In genomic region chr4:101853691-101854090, GRCh38 we compare ENCODE assay signal across 29 cellular contexts.
DNase-seq lines count a peak whose midpoint lies in the region; ATAC-seq and TF ChIP-seq lines count a peak whose summit lies in the region.
"Had no signal": no experiment of that assay in that cellular context is flagged by ENCODE, and none has a peak within 500 bp of the region (broad histone marks: within the 10 kb centered on the region; RNA-seq: fewer than 3 reads in every experiment).

No MANE protein-coding gene starts in this region.

- H2BK12ac ChIP-seq in trophoblast cell (ENCODE audit: low read length): no peak overlapping the region

- H3F3A ChIP-seq in GM23248 (ENCODE audit: insufficient read depth): no peaks in the 10 kb centered on the region

- no peak overlapping the region for H4K91ac ChIP-seq in trophoblast cell (ENCODE audit: low read depth, low read length)

- H3K36me3 Mint-ChIP-seq in type B pancreatic cell (no peaks in the 10 kb centered on the region), natural killer cell (no peaks in the 10 kb centered on the region)

- H3K79me2 ChIP-seq in GM23248 (ENCODE audit: insufficient read depth): no peaks in the 10 kb centered on the region
- no peaks in the 10 kb centered on the region for H3K79me2 ChIP-seq in trophoblast cell (ENCODE audit: control insufficient read depth, insufficient read depth, low read length, poor library complexity)

- H3K9ac ChIP-seq in GM23248 (no peak overlapping the region), trophoblast cell (ENCODE audit: low read length) (no peak overlapping the region)

- H3K9me3 Mint-ChIP-seq in type B pancreatic cell (no peaks in the 10 kb centered on the region), natural killer cell (peaks cover 0 to 2% of the 10 kb centered on the region in 2 donors)
- H3K9me3 Mint-ChIP-seq: activated CD4-positive, alpha-beta T cell treated with anti-CD3 and anti-CD28 coated beads, Interleukin-2, amount 10 ng/mL, durations not matched to agents 24 days and 14 days; nephron progenitor cell had no signal

- H2BK120ac ChIP-seq in trophoblast cell (ENCODE audit: insufficient read depth, low read length, poor library complexity): no peak overlapping the region

- H3K4me1 ChIP-seq in GM23248 (ENCODE audit: insufficient read depth) (no peaks in the 10 kb centered on the region), trophoblast cell (ENCODE audit: control insufficient read depth in 1 of 2, insufficient read depth in 2 of 2, low read length in 2 of 2) (no peaks in the 10 kb centered on the region)
- H3K4me1 ChIP-seq: stomach, transverse colon had no signal

- in situ Hi-C loops in GM23248 (cut with MboI): no loop called here

- H2AFZ ChIP-seq in GM23248 (peak overlapping the region; percentile 16; the same call in 1 of the 2 replicates), trophoblast cell (ENCODE audit: insufficient read depth, low read length, poor library complexity) (no peak overlapping the region)

- no peak for ATAC-seq in HG03460 (IDR thresholded peaks at IDR 0.05; ENCODE audit: unreplicated experiment)
- no peak for ATAC-seq in natural killer cell
- ATAC-seq in HG03442 (IDR thresholded peaks at IDR 0.05; ENCODE audit: unreplicated experiment): no peak
- ATAC-seq: esophagus mucosa, left ventricle myocardium superior, sciatic nerve had no signal

- no peak overlapping the region for H3K4me2 ChIP-seq in GM23248 (ENCODE audit: unreplicated experiment)
- H3K4me2 ChIP-seq in trophoblast cell (ENCODE audit: low read length): no peak overlapping the region

- H3K4me3 ChIP-seq in GM23248: no peak overlapping the region
- H3K4me3 ChIP-seq in trophoblast cell (ENCODE audit: low read depth, low read length): no peak overlapping the region
- H3K4me3 ChIP-seq: cardiac muscle cell, stomach, transverse colon had no signal

- no peak overlapping the region for H4K8ac ChIP-seq in trophoblast cell (ENCODE audit: low read depth, low read length)

- 26 to 34% methylated on average over 7 of the region's 7 CpGs for WGBS in GM23248 (ENCODE audit: low coverage in 1 of 2, low lambda C conversion rate in 2 of 2, missing lambda C conversion rate in 2 of 2), 2 experiments
- WGBS in trophoblast cell (ENCODE audit: extremely low coverage, insufficient coverage, insufficient read length): no CpG with 5 or more reads among the region's 7 CpGs

- H3K27ac Mint-ChIP-seq in type B pancreatic cell (no peak overlapping the region), natural killer cell (no peak overlapping the region)
- H3K27ac Mint-ChIP-seq: activated CD4-positive, alpha-beta T cell treated with anti-CD3 and anti-CD28 coated beads, Interleukin-2, amount 10 ng/mL, durations not matched to agents 24 days and 14 days; nephron progenitor cell had no signal

- H3K27ac ChIP-seq in GM23248: no peak overlapping the region
- H3K27ac ChIP-seq in trophoblast cell (ENCODE audit: low read depth, low read length): no peak overlapping the region
- H3K27ac ChIP-seq: C4-2B, cardiac muscle cell, stomach, transverse colon, VCaP had no signal

- no peaks in the 10 kb centered on the region for H3K9me3 ChIP-seq in GM23248 (ENCODE audit: low read depth)
- no peaks in the 10 kb centered on the region for H3K9me3 ChIP-seq in trophoblast cell (ENCODE audit: insufficient read depth, low read depth, low read length)
- H3K9me3 ChIP-seq: stomach, transverse colon had no signal

- no peaks in the 10 kb centered on the region for H4K20me1 ChIP-seq in GM23248 (ENCODE audit: insufficient read depth)

- H3K4ac ChIP-seq in trophoblast cell (ENCODE audit: low read depth, low read length): no peak overlapping the region

- H3K9me2 ChIP-seq in GM23248 (ENCODE audit: insufficient read depth): no peaks in the 10 kb centered on the region

- no peak overlapping the region for H2BK5ac ChIP-seq in trophoblast cell (ENCODE audit: low read depth, low read length, poor library complexity)

- no peaks in the 10 kb centered on the region for H3K79me1 ChIP-seq in trophoblast cell (ENCODE audit: low read length)

- H3K18ac ChIP-seq in trophoblast cell (ENCODE audit: low read length): no peak overlapping the region

- H3K27me3 ChIP-seq in GM23248 (replicated peaks; ENCODE audit: insufficient read depth) (no peaks in the 10 kb centered on the region), trophoblast cell (ENCODE audit: insufficient read depth, low read length) (no peaks in the 10 kb centered on the region)
- H3K27me3 ChIP-seq: cardiac muscle cell, stomach, transverse colon had no signal

- no peak overlapping the region for H3K4me3 Mint-ChIP-seq in type B pancreatic cell
- no peak overlapping the region for H3K4me3 Mint-ChIP-seq in natural killer cell
- H3K4me3 Mint-ChIP-seq: activated CD4-positive, alpha-beta T cell treated with anti-CD3 and anti-CD28 coated beads, Interleukin-2, amount 10 ng/mL, durations not matched to agents 24 days and 14 days; nephron progenitor cell had no signal

- no peak overlapping the region for H2AK5ac ChIP-seq in trophoblast cell (ENCODE audit: low read length)

- H3K36me3 ChIP-seq in GM23248 (ENCODE audit: low read depth) (no peaks in the 10 kb centered on the region), trophoblast cell (ENCODE audit: control insufficient read depth in 1 of 2, insufficient read depth in 2 of 2, low read length in 2 of 2) (no peaks in the 10 kb centered on the region)
- H3K36me3 ChIP-seq: cardiac muscle cell, stomach, transverse colon had no signal

- no peak for TF ChIP-seq CTCF in type B pancreatic cell (conservative IDR thresholded peaks at IDR 0.05)
- no peak for TF ChIP-seq CTCF in natural killer cell (IDR thresholded peaks at IDR 0.05)

- H3K4me1 Mint-ChIP-seq in type B pancreatic cell (ENCODE audit: unreplicated experiment) (peaks cover 5% of the 10 kb centered on the region), natural killer cell (no peaks in the 10 kb centered on the region)
- H3K4me1 Mint-ChIP-seq: activated CD4-positive, alpha-beta T cell treated with anti-CD3 and anti-CD28 coated beads, Interleukin-2, amount 10 ng/mL, durations not matched to agents 24 days and 14 days had no signal

- H3K27me3 Mint-ChIP-seq in type B pancreatic cell (no peaks in the 10 kb centered on the region), natural killer cell (ENCODE audit: low read depth in 2 of 2) (peaks cover 0 to 4% of the 10 kb centered on the region in 2 donors)
- H3K27me3 Mint-ChIP-seq: activated CD4-positive, alpha-beta T cell treated with anti-CD3 and anti-CD28 coated beads, Interleukin-2, amount 10 ng/mL, durations not matched to agents 24 days and 14 days had no signal

- H3K14ac ChIP-seq in trophoblast cell (ENCODE audit: low read length): no peak overlapping the region

- peak; percentile 63 for DNase-seq in AG20443 (ENCODE audit: low spot score)
- DNase-seq in GM23248: peak; percentile 41
- DNase-seq in astrocyte of the hippocampus (ENCODE audit: low read depth, low spot score): peak; percentile 53
- peak; percentile 28 to 31 for DNase-seq in trophoblast cell
- no peak for DNase-seq in type B pancreatic cell (ENCODE audit: extremely low spot score, unreplicated experiment)
- DNase-seq in natural killer cell: no peak
- DNase-seq: activated CD4-positive, alpha-beta T cell treated with anti-CD3 and anti-CD28 coated beads, Interleukin-2, amount 10 ng/mL, durations not matched to agents 24 days and 14 days; activated naive CD4-positive, alpha-beta T cell treated with Interleukin-2 at 50 U/mL for 16 hours; activated T-cell treated with anti-CD3 and anti-CD28 coated beads, Interleukin-2, amount 50 U/mL, for 48 hours; amniotic stem cell; cortex of kidney; EL; H7; left ventricle myocardium superior; midbrain; NCI-H2081; NCI-H345; NCI-H774; nephron progenitor cell; posterior cingulate gyrus; stomach; transverse colon had no signal

- no peak overlapping the region for H3K23ac ChIP-seq in trophoblast cell (ENCODE audit: low read length)

- no peak overlapping the region for H4K12ac ChIP-seq in trophoblast cell (ENCODE audit: low read depth, low read length)

- intact Hi-C loops in natural killer cell (cut with micrococcal nuclease): no loop called here

Comparison
In these comparisons a context has a peak if more than half of its experiments do, and no peak if none do; other contexts are left out.
1. DNase-seq: peak in AG20443 (single experiment), GM23248 (single experiment), astrocyte of the hippocampus (single experiment) and trophoblast cell (2 of 2); none in type B pancreatic cell (single experiment) and natural killer cell (single experiment).